13 cellular contexts compared by ENCODE assay signal in the genomic region with DNA sequence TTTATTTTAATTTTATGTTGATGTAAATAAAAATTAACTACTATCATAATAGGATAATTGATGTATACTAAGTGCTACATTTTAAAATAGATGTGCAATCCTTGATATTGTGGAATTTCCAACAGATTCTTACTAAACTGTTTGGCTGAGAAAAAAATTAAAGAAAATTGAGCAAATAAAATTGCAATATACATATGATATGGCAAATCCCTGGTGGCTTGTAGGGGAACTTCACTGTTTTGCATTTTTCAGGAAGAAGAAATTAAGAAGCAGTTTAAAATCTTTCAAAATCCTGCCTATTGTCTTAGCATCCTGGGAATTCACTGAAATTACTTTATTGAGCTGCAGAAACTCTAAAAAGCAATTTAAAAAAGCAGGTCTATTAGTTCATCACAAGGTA.
"Had no signal": no experiment of that assay in that cellular context is flagged by ENCODE, and none has a peak within 500 bp of the region (broad histone marks: within the 10 kb centered on the region; RNA-seq: fewer than 3 reads in every experiment).

No MANE protein-coding gene starts in this region.

- H3K27ac Mint-ChIP-seq: activated CD8-positive, alpha-beta T cell treated with anti-CD3 and anti-CD28 coated beads, Interleukin-2, amount 10 ng/mL, durations not matched to agents 7 days and 5 days; activated naive CD8-positive, alpha-beta T cell treated with anti-CD3 and anti-CD28 coated beads for 36 hours; activated T-cell treated with anti-CD3 and anti-CD28 coated beads, Interleukin-2, amount 50 U/mL, for 72 hours; stimulated activated effector memory CD8-positive, alpha-beta T cell treated with anti-CD3 and anti-CD28 coated beads, Interleukin-12 subunit alpha, Interleukin-12 subunit beta, amount 100 ng/mL, for 72 hours; WTC11 had no signal

- H3K4me1 Mint-ChIP-seq: activated naive CD8-positive, alpha-beta T cell treated with anti-CD3 and anti-CD28 coated beads for 36 hours; stimulated activated effector memory CD8-positive, alpha-beta T cell treated with anti-CD3 and anti-CD28 coated beads, Interleukin-12 subunit alpha, Interleukin-12 subunit beta, amount 100 ng/mL, for 72 hours had no signal

- H3K27ac ChIP-seq: breast epithelium, ovary, thoracic aorta had no signal

- H3K27me3 ChIP-seq: breast epithelium, ovary had no signal

- H3K4me3 ChIP-seq: breast epithelium, ovary, thoracic aorta had no signal

- ATAC-seq: activated CD8-positive, alpha-beta T cell treated with anti-CD3 and anti-CD28 coated beads, Interleukin-2, amount 10 ng/mL, durations not matched to agents 7 days and 5 days; activated T-cell treated with anti-CD3 and anti-CD28 coated beads, Interleukin-2, amount 50 U/mL, for 72 hours; stimulated activated effector memory CD8-positive, alpha-beta T cell treated with anti-CD3 and anti-CD28 coated beads, Interleukin-12 subunit alpha, Interleukin-12 subunit beta, amount 100 ng/mL, for 72 hours; WTC11 had no signal

- DNase-seq: activated CD4-positive, alpha-beta T cell treated with anti-CD3 and anti-CD28 coated beads for 4 hours; activated CD8-positive, alpha-beta memory T cell treated with anti-CD3 and anti-CD28 coated beads, Interleukin-2, amount 50 U/mL, for 4 hours; activated CD8-positive, alpha-beta T cell treated with anti-CD3 and anti-CD28 coated beads, Interleukin-2, amount 10 ng/mL, durations not matched to agents 7 days and 5 days; activated gamma-delta T cell; activated naive CD8-positive, alpha-beta T cell treated with anti-CD3 and anti-CD28 coated beads for 36 hours; activated T-cell treated with anti-CD3 and anti-CD28 coated beads, Interleukin-2, amount 50 U/mL, for 72 hours; amygdala; ovary; SW 1271 had no signal

- H3K9me3 Mint-ChIP-seq: activated naive CD8-positive, alpha-beta T cell treated with anti-CD3 and anti-CD28 coated beads for 36 hours; WTC11 had no signal

- H3K4me3 Mint-ChIP-seq: activated CD8-positive, alpha-beta T cell treated with anti-CD3 and anti-CD28 coated beads, Interleukin-2, amount 10 ng/mL, durations not matched to agents 7 days and 5 days; activated naive CD8-positive, alpha-beta T cell treated with anti-CD3 and anti-CD28 coated beads for 36 hours; activated T-cell treated with anti-CD3 and anti-CD28 coated beads, Interleukin-2, amount 50 U/mL, for 72 hours; stimulated activated effector memory CD8-positive, alpha-beta T cell treated with anti-CD3 and anti-CD28 coated beads, Interleukin-12 subunit alpha, Interleukin-12 subunit beta, amount 100 ng/mL, for 72 hours; WTC11 had no signal

- H3K36me3 ChIP-seq: breast epithelium, ovary, thoracic aorta had no signal

- H3K36me3 Mint-ChIP-seq: activated naive CD8-positive, alpha-beta T cell treated with anti-CD3 and anti-CD28 coated beads for 36 hours; stimulated activated effector memory CD8-positive, alpha-beta T cell treated with anti-CD3 and anti-CD28 coated beads, Interleukin-12 subunit alpha, Interleukin-12 subunit beta, amount 100 ng/mL, for 72 hours; WTC11 had no signal

- H3K27me3 Mint-ChIP-seq: activated naive CD8-positive, alpha-beta T cell treated with anti-CD3 and anti-CD28 coated beads for 36 hours had no signal

- H3K4me1 ChIP-seq: breast epithelium had no signal
